In genomic region chr16:49645263-49645662, GRCh38 we compare ENCODE assay signal across 27 cellular contexts.
"Had no signal": no experiment of that assay in that cellular context is flagged by ENCODE, and none has a peak within 500 bp of the region (broad histone marks: within the 10 kb centered on the region; RNA-seq: fewer than 3 reads in every experiment).

No MANE protein-coding gene starts in this region.

- DNase-seq: stimulated activated CD4-positive, alpha-beta T cell treated with anti-CD3 and anti-CD28 coated beads, Interleukin-2, amount 100 ng/mL, for 48 hours; stimulated activated CD4-positive, alpha-beta T cell treated with anti-CD3 and anti-CD28 coated beads, Interleukin-4, amount 100 ng/mL, for 1 hour; stimulated activated CD4-positive, alpha-beta T cell treated with anti-CD3 and anti-CD28 coated beads, Interleukin-4, amount 100 ng/mL, for 24 hours; stimulated activated CD4-positive, alpha-beta T cell treated with anti-CD3 and anti-CD28 coated beads, Interleukin-4, amount 100 ng/mL, for 4 hours; stimulated activated CD8-positive, alpha-beta memory T cell treated with anti-CD3 and anti-CD28 coated beads, Interleukin-4, amount 100 ng/mL, for 48 hours; stimulated activated naive B cell treated with anti-CD40 and anti-IgM and Interleukin-4, amounts not matched to agents 10 μg/mL and 1 μg/mL and 100 μg/mL, for 72 hours; stimulated activated naive CD4-positive, alpha-beta T cell; stimulated activated naive CD4-positive, alpha-beta T cell treated with Interleukin-2 at 50 U/mL for 16 hours; stimulated activated naive CD8-positive, alpha-beta T cell treated with anti-CD3 and anti-CD28 coated beads, Interleukin-15, amount 100 ng/mL, for 72 hours; stimulated activated naive CD8-positive, alpha-beta T cell treated with anti-CD3 and anti-CD28 coated beads, Interleukin-15, Interleukin-2, amounts not matched to agents 100 U/mL and 50 U/mL, for 24 hours; stomach; substantia nigra; testis; thyroid gland; tibial artery; transverse colon; trophoblast cell; upper lobe of left lung; upper lobe of right lung; uterus had no signal

- FAIRE-seq: urothelium cell line had no signal

- H3K36me3 ChIP-seq: stomach, suprapubic skin, thoracic aorta, thyroid gland, tibial nerve, upper lobe of left lung, upper lobe of right lung, uterus, vagina had no signal

- H3K9me3 ChIP-seq: testis, thyroid gland, vagina had no signal

- H3K4me3 ChIP-seq: stomach, suprapubic skin, testis, thoracic aorta, thyroid gland, tibial artery, tibial nerve, transverse colon, upper lobe of left lung, upper lobe of right lung, uterus, vagina had no signal

- H3K27ac ChIP-seq: stomach, suprapubic skin, testis, thoracic aorta, thyroid gland, tibial artery, tibial nerve, transverse colon, upper lobe of left lung, upper lobe of right lung, uterus, vagina had no signal

- H3K27me3 ChIP-seq: stomach, testis, thyroid gland, tibial artery, tibial nerve, transverse colon, upper lobe of left lung, upper lobe of right lung, uterus, vagina had no signal

- ATAC-seq: stimulated activated effector memory CD8-positive, alpha-beta T cell treated with anti-CD3 and anti-CD28 coated beads, Interleukin-12 subunit alpha, Interleukin-12 subunit beta, amount 100 ng/mL, for 72 hours; stimulated activated memory B cell treated with anti-CD40 and anti-IgM and Interleukin-4, amounts not matched to agents 10 μg/mL and 1 μg/mL and 100 μg/mL, for 72 hours; stimulated activated naive B cell treated with anti-CD40 and anti-IgM and Interleukin-4, amounts not matched to agents 10 μg/mL and 1 μg/mL and 100 μg/mL, for 72 hours; stimulated activated naive CD8-positive, alpha-beta T cell treated with anti-CD3 and anti-CD28 coated beads, Interleukin-15, amount 100 ng/mL, for 72 hours; stimulated activated naive CD8-positive, alpha-beta T cell treated with anti-CD3 and anti-CD28 coated beads, Interleukin-15, Interleukin-2, amounts not matched to agents 100 U/mL and 50 U/mL, for 24 hours; upper lobe of right lung had no signal
